Comparison of ENCODE assay signal across 8 cellular contexts in the genomic region with DNA sequence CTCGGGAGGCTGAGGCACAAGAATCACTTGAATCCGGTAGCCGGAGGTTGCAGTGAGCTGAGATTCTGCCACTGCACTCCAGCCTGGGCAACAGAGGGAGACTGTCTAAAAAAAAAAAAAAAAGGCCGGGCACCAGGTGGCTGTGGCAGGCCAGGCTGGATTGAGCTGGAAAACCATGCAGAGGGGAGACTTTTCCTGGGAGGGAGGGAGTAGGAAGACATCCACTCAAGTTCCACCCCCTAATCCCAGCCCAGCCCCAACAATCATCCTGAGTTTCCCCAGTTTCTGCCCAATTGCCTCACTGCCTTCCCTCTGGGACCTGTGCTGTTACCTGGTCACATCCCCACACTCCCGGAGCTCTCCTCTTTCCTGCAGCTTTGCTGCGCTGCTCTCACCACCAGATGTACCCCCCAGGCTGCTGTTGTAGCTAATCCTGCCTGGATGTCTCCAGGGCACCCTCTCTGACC. TPM values are rescaled to one million over a fixed set of nuclear protein-coding genes. Genes with fewer than 3 reads are reported as not detected.
DNase-seq lines count a peak whose midpoint lies in the region; ATAC-seq and TF ChIP-seq lines count a peak whose summit lies in the region.

No MANE protein-coding gene starts in this region.

- no peak for TF ChIP-seq POLR2A in upper lobe of left lung (IDR thresholded peaks at IDR 0.05)

- no peak for ATAC-seq in effector memory CD8-positive, alpha-beta T cell (replicated peaks)
- ATAC-seq in upper lobe of left lung (ENCODE audit: low FRiP score in 2 of 2), result no peak
- no peak for ATAC-seq in HG03139 (IDR thresholded peaks at IDR 0.05; ENCODE audit: unreplicated experiment)
- no peak for ATAC-seq in HG03520 (IDR thresholded peaks at IDR 0.05; ENCODE audit: unreplicated experiment)

- CTCF ChIA-PET in activated naive CD4-positive, alpha-beta T cell treated with anti-CD3 and anti-CD28 coated beads, Interleukin-2, amount 10 ng/mL, durations not matched to agents 7 days and 5 days (lab: Charles Lee), result no interaction called here

- H3K36me3 ChIP-seq in upper lobe of left lung, result no peaks in the 10 kb centered on the region

- H3K4me3 Mint-ChIP-seq in activated naive CD4-positive, alpha-beta T cell treated with anti-CD3 and anti-CD28 coated beads, Interleukin-2, amount 10 ng/mL, durations not matched to agents 7 days and 5 days, result no peak overlapping the region
- peak overlapping the region; percentile 22 for H3K4me3 Mint-ChIP-seq in effector memory CD8-positive, alpha-beta T cell

- peak overlapping the region in 3 of 4 donors; percentile 76 to 79 (median 76) for H3K27ac ChIP-seq in upper lobe of left lung

- H3K27me3 Mint-ChIP-seq in activated naive CD4-positive, alpha-beta T cell treated with anti-CD3 and anti-CD28 coated beads, Interleukin-2, amount 10 ng/mL, durations not matched to agents 7 days and 5 days, result no peaks in the 10 kb centered on the region
- no peaks in the 10 kb centered on the region for H3K27me3 Mint-ChIP-seq in effector memory CD8-positive, alpha-beta T cell

- no peak for TF ChIP-seq EP300 in upper lobe of left lung (IDR thresholded peaks at IDR 0.05)

- H3K36me3 Mint-ChIP-seq in activated naive CD4-positive, alpha-beta T cell treated with anti-CD3 and anti-CD28 coated beads, Interleukin-2, amount 10 ng/mL, durations not matched to agents 7 days and 5 days, result no peaks in the 10 kb centered on the region
- H3K36me3 Mint-ChIP-seq in effector memory CD8-positive, alpha-beta T cell (ENCODE audit: insufficient read depth), result peaks cover 9% of the 10 kb centered on the region

- no peaks in the 10 kb centered on the region for H3K9me3 ChIP-seq in upper lobe of left lung

- no peaks in the 10 kb centered on the region for H3K9me3 Mint-ChIP-seq in activated naive CD4-positive, alpha-beta T cell treated with anti-CD3 and anti-CD28 coated beads, Interleukin-2, amount 10 ng/mL, durations not matched to agents 7 days and 5 days
- no peaks in the 10 kb centered on the region for H3K9me3 Mint-ChIP-seq in effector memory CD8-positive, alpha-beta T cell

- H3K4me1 Mint-ChIP-seq in activated naive CD4-positive, alpha-beta T cell treated with anti-CD3 and anti-CD28 coated beads, Interleukin-2, amount 10 ng/mL, durations not matched to agents 7 days and 5 days, result peaks cover 17% of the 10 kb centered on the region
- H3K4me1 Mint-ChIP-seq in effector memory CD8-positive, alpha-beta T cell (ENCODE audit: low read depth in 2 of 2), result peaks cover 9 to 13% of the 10 kb centered on the region in 2 donors

- WGBS in upper lobe of left lung, 2 donors, result 64 to 76% methylated on average over 6 of the region's 6 CpGs

- TF ChIP-seq CTCF in upper lobe of left lung (IDR thresholded peaks at IDR 0.05), result no peak

- H3K27ac Mint-ChIP-seq in activated naive CD4-positive, alpha-beta T cell treated with anti-CD3 and anti-CD28 coated beads, Interleukin-2, amount 10 ng/mL, durations not matched to agents 7 days and 5 days, result peak overlapping the region; percentile 75
- H3K27ac Mint-ChIP-seq in effector memory CD8-positive, alpha-beta T cell, result no peak overlapping the region

- no peak for DNase-seq in activated naive CD4-positive, alpha-beta T cell treated with anti-CD3 and anti-CD28 coated beads, Interleukin-2, amount 10 ng/mL, durations not matched to agents 7 days and 5 days
- DNase-seq in activated naive CD4-positive, alpha-beta T cell (lab: John Stamatoyannopoulos, UW), result no peak
- DNase-seq in NCI-H82 treated with DMSO at 0.1 percent for 48 hours (lab: John Stamatoyannopoulos, UW; ENCODE audit: unreplicated experiment) (peak; percentile 84), upper lobe of left lung (no peak), NCI-H446 (lab: John Stamatoyannopoulos, UW) (no peak)
- DNase-seq in effector memory CD8-positive, alpha-beta T cell, result no peak

- no peaks in the 10 kb centered on the region for H3K27me3 ChIP-seq in upper lobe of left lung

- peaks cover 0 to 10% (median 0%) of the 10 kb centered on the region in 4 donors for H3K4me1 ChIP-seq in upper lobe of left lung

- no peak overlapping the region for H3K4me3 ChIP-seq in upper lobe of left lung

RNA-seq across cellular contexts. Expression of gene TSPYL2, which starts 9.0 kb away (rescaled TPM):
- total RNA-seq in upper lobe of left lung, result 100 to 1,000 TPM in 1 of 6 donors, 10 to 100 TPM in 5; 33.4 to 162 (median 46.6) TPM

RNA-seq across cellular contexts. Expression of gene KANTR, which starts 20.8 kb away (rescaled TPM):
- total RNA-seq in upper lobe of left lung, result 10 to 100 TPM in 4 of 6 donors, 1 to 10 TPM in 2; 7.6 to 68.1 (median 14.9) TPM

RNA-seq across cellular contexts. Expression of gene GPR173, which starts 24.6 kb away (rescaled TPM):
- total RNA-seq in upper lobe of left lung, result 1 to 10 TPM in 3 of 6 donors, under 1 TPM in 3; 0.46 to 1.3 (median 0.95) TPM
